ENCODE assay signal across 8 cellular contexts in genomic region chr19:38649305-38650179, GRCh38. TPM values are rescaled to one million over a fixed set of nuclear protein-coding genes. Genes with fewer than 3 reads are reported as not detected.
DNase-seq lines count a peak whose midpoint lies in the region; ATAC-seq and TF ChIP-seq lines count a peak whose summit lies in the region.

No MANE protein-coding gene starts in this region.

- ATAC-seq in mucosa of descending colon (peak; percentile 61), GM18498 (IDR thresholded peaks at IDR 0.05; ENCODE audit: unreplicated experiment) (no peak), HG02588 (IDR thresholded peaks at IDR 0.05; ENCODE audit: unreplicated experiment) (no peak), omental fat pad (ENCODE audit: low FRiP score) (no peak), HG03442 (IDR thresholded peaks at IDR 0.05; ENCODE audit: unreplicated experiment) (no peak)

- intact Hi-C loops in mucosa of descending colon (cut with DNase I, micrococcal nuclease): no loop called here

- H3K4me3 ChIP-seq in GM06990 (replicated peaks; ENCODE audit: low read depth, low read length) (peak overlapping the region; percentile 94), mucosa of descending colon (peak overlapping the region; percentile 98)

- peaks cover 53% of the 10 kb centered on the region for H3K4me1 ChIP-seq in mucosa of descending colon (ENCODE audit: low read depth)

- no peaks in the 10 kb centered on the region for H3K27me3 ChIP-seq in GM06990 (replicated peaks; ENCODE audit: control insufficient read depth, insufficient read depth, low read length)

- TF ChIP-seq CTCF in GM06990 (IDR thresholded peaks at IDR 0.05; ENCODE audit: insufficient read depth, low read length, poor library complexity, severe bottlenecking) (no peak), mucosa of descending colon (IDR thresholded peaks at IDR 0.05) (no peak), omental fat pad (IDR thresholded peaks at IDR 0.05) (no peak)

- DNase-seq in GM06990 (ENCODE audit: extremely low read depth, insufficient read length) (no peak), NOMO-1 treated with DMSO at 0.1 percent for 48 hours (lab: John Stamatoyannopoulos, UW; ENCODE audit: unreplicated experiment) (peak; percentile 13), dermis blood vessel endothelial cell (peak; percentile 53), mucosa of descending colon (peak; percentile 88), omental fat pad (ENCODE audit: low spot score) (no peak)

- no peaks in the 10 kb centered on the region for H3K9me3 ChIP-seq in mucosa of descending colon

- H3K36me3 ChIP-seq in GM06990 (ENCODE audit: control insufficient read depth, insufficient read depth, low read length): no peaks in the 10 kb centered on the region
- no peaks in the 10 kb centered on the region for H3K36me3 ChIP-seq in mucosa of descending colon (ENCODE audit: low read depth)

RNA-seq across cellular contexts. Expression of gene ACTN4, which starts 2.1 kb away (rescaled TPM):
- 315 and 728 TPM in 2 replicates for total RNA-seq in dermis blood vessel endothelial cell
- total RNA-seq in mucosa of descending colon: 1,000 to 10,000 TPM in 2 of 3 donors, 100 to 1,000 TPM in 1; 566 to 1,080 (median 1,014) TPM
- total RNA-seq in omental fat pad: 100 to 1,000 TPM; 290 to 517 (median 367) TPM

RNA-seq across cellular contexts. Expression of gene EIF3K, which starts 30.6 kb away (rescaled TPM):
- total RNA-seq in dermis blood vessel endothelial cell: 350 and 735 TPM in 2 replicates
- total RNA-seq in mucosa of descending colon: 100 to 1,000 TPM; 338 to 393 (median 350) TPM
- 100 to 1,000 TPM; 364 to 556 (median 476) TPM for total RNA-seq in omental fat pad

RNA-seq across cellular contexts. Expression of gene MAP4K1, which starts 31.8 kb away (rescaled TPM):
- total RNA-seq in dermis blood vessel endothelial cell (0.09 TPM in 1 of 2 replicates, not detected in the other), mucosa of descending colon (10 to 100 TPM in 1 of 3 donors, 1 to 10 TPM in 2; 6.9 to 10.6 (median 7.4) TPM), omental fat pad (1 to 10 TPM; 1.5 to 3.2 (median 2.7) TPM)

Comparison
In these comparisons a context has a peak if more than half of its experiments do, and no peak if none do; other contexts are left out.
1. DNase-seq: peak in NOMO-1 treated with DMSO at 0.1 percent for 48 hours (single experiment), dermis blood vessel endothelial cell (single experiment) and mucosa of descending colon (3 of 3); none in GM06990 (single experiment) and omental fat pad (single experiment).